ENCODE assay signal across 13 cellular contexts in the genomic region with DNA sequence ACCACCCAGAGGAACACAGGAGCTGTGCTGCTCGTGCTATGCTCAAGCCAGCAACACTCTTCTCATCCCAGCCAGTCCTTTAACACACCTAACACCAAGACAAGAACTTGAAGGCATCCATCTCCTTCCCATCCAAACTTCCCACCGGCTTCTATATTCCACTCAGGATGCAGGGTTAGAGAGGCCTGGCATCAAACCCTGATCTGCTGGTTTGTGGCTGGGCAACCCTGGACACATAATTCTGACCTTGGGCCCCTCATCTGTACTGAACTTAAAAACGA. TPM values are rescaled to one million over a fixed set of nuclear protein-coding genes. Genes with fewer than 3 reads are reported as not detected.
DNase-seq lines count a peak whose midpoint lies in the region; ATAC-seq and TF ChIP-seq lines count a peak whose summit lies in the region.
"Had no signal": no experiment of that assay in that cellular context is flagged by ENCODE, and none has a peak within 500 bp of the region (broad histone marks: within the 10 kb centered on the region; RNA-seq: fewer than 3 reads in every experiment).

No MANE protein-coding gene starts in this region.

- H3K36me3 ChIP-seq in MG63 (peaks cover 54% of the 10 kb centered on the region), breast epithelium (peaks cover 18% of the 10 kb centered on the region), osteoblast (ENCODE audit: insufficient read depth, low read length) (peaks cover 42% of the 10 kb centered on the region), upper lobe of left lung (peaks cover 8 to 42% (median 32%) of the 10 kb centered on the region in 4 donors), H7 (replicated peaks; ENCODE audit: control insufficient read depth, insufficient read depth, low read length) (peaks cover 36% of the 10 kb centered on the region)

- intact Hi-C loops in breast epithelium (cut with DNase I; ENCODE audit: low total_unique reads) = loop anchor here (10.0 kb wide), 1 partner anchor 390 kb away; no protein-coding TSS in a partner anchor

- peaks cover 27% of the 10 kb centered on the region for H3K79me2 ChIP-seq in osteoblast (ENCODE audit: insufficient read depth, low read length)

- TF ChIP-seq POLR2A in breast epithelium (IDR thresholded peaks at IDR 0.05) = no peak
- TF ChIP-seq POLR2A in upper lobe of left lung (IDR thresholded peaks at IDR 0.05) = no peak

- H4K20me1 ChIP-seq in osteoblast (ENCODE audit: insufficient read depth, low read length) = peaks cover 16% of the 10 kb centered on the region

- H3K27me3 ChIP-seq in MG63 (no peaks in the 10 kb centered on the region), breast epithelium (no peaks in the 10 kb centered on the region), osteoblast (ENCODE audit: insufficient read depth, low read length) (no peaks in the 10 kb centered on the region), upper lobe of left lung (no peaks in the 10 kb centered on the region), H7 (ENCODE audit: control insufficient read depth, insufficient read depth, low read length) (no peaks in the 10 kb centered on the region)

- TF ChIP-seq CTCF in breast epithelium (IDR thresholded peaks at IDR 0.05) = no peak
- no peak for TF ChIP-seq CTCF in osteoblast (IDR thresholded peaks at IDR 0.05; ENCODE audit: extremely low read depth, low read depth, low read length)
- TF ChIP-seq CTCF in upper lobe of left lung (IDR thresholded peaks at IDR 0.05) = no peak

- peaks cover 0 to 6% of the 10 kb centered on the region in 2 donors for H3K4me1 ChIP-seq in breast epithelium
- peaks cover 39% of the 10 kb centered on the region for H3K4me1 ChIP-seq in osteoblast (ENCODE audit: insufficient read depth, low read length)
- peaks cover 26 to 54% (median 51%) of the 10 kb centered on the region in 4 donors for H3K4me1 ChIP-seq in upper lobe of left lung

- ATAC-seq in GM21529 (IDR thresholded peaks at IDR 0.05; ENCODE audit: unreplicated experiment) (no peak), upper lobe of left lung (ENCODE audit: low FRiP score in 2 of 2) (no peak), HG03139 (IDR thresholded peaks at IDR 0.05; ENCODE audit: unreplicated experiment) (no peak)

- no peak for DNase-seq in MG63
- DNase-seq in breast epithelium (ENCODE audit: low spot score in 2 of 2) = no peak
- no peak for DNase-seq in osteoblast (ENCODE audit: insufficient read length, low spot score, missing footprints)
- DNase-seq in upper lobe of left lung = no peak
- DNase-seq in H7 = no peak
- DNase-seq: activated CD4-positive, CD25-positive, alpha-beta regulatory T cell; kidney glomerular epithelial cell; NCI-H82 had no signal

- WGBS in upper lobe of left lung, 2 donors = 61 to 72% methylated on average over 3 of the region's 3 CpGs

- H3K27ac ChIP-seq in breast epithelium (peak overlapping the region; percentile 97 to 98), osteoblast (ENCODE audit: low read depth, low read length) (no peak overlapping the region), upper lobe of left lung (peak overlapping the region in 1 of 4 donors; percentile 1)
- H3K27ac ChIP-seq: coronary artery, thoracic aorta had no signal

- no peak overlapping the region for H2AFZ ChIP-seq in osteoblast (ENCODE audit: low read length)

- H3K9me3 ChIP-seq in MG63 (no peaks in the 10 kb centered on the region), breast epithelium (no peaks in the 10 kb centered on the region), osteoblast (ENCODE audit: low read depth, low read length) (no peaks in the 10 kb centered on the region), upper lobe of left lung (no peaks in the 10 kb centered on the region)
- H3K9me3 ChIP-seq: thoracic aorta had no signal

- H3K4me3 ChIP-seq in GM08714 (ENCODE audit: low read length) = peak overlapping the region; percentile 87
- H3K4me3 ChIP-seq in MG63 = peak overlapping the region; percentile 88
- H3K4me3 ChIP-seq in breast epithelium = peak overlapping the region in 1 of 3 donors; percentile 76
- peak overlapping the region; percentile 83 for H3K4me3 ChIP-seq in osteoblast (ENCODE audit: insufficient read depth, low read length)
- peak overlapping the region in 1 of 4 donors; percentile 63 for H3K4me3 ChIP-seq in upper lobe of left lung
- no peak overlapping the region for H3K4me3 ChIP-seq in H7 (ENCODE audit: insufficient read depth, low read depth, low read length)
- H3K4me3 ChIP-seq: thoracic aorta had no signal

- no peak for TF ChIP-seq EP300 in upper lobe of left lung (IDR thresholded peaks at IDR 0.05)

- H3K4me2 ChIP-seq in osteoblast (ENCODE audit: insufficient read depth, low read length) = peak overlapping the region; percentile 91

RNA-seq across cellular contexts. Expression of a gene that starts 5.6 kb away (rescaled TPM):
- total RNA-seq in MG63 (2014; rRNA removed; shearing (Covaris generic); ENCODE audit: low replicate concordance) = 0.03 TPM in 1 of 2 replicates, not detected in the other
- total RNA-seq in breast epithelium = 1 to 10 TPM; 2.0 to 2.9 (median 2.2) TPM
- 0.29 and 0.36 TPM in 2 replicates for total RNA-seq in osteoblast
- total RNA-seq in upper lobe of left lung = 10 to 100 TPM; 19.7 to 51.3 (median 38.0) TPM
- total RNA-seq in H7 (2014; rRNA removed; shearing (Covaris generic)) = not detected in 2 replicates

RNA-seq across cellular contexts. Expression of a gene that starts 15.6 kb away (rescaled TPM):
- total RNA-seq in MG63 (2014; rRNA removed; shearing (Covaris generic); ENCODE audit: low replicate concordance) = 43.2 and 50.6 TPM in 2 replicates
- total RNA-seq in breast epithelium (10 to 100 TPM; 32.3 to 45.3 (median 35.4) TPM), osteoblast (41.8 and 42.3 TPM in 2 replicates), upper lobe of left lung (10 to 100 TPM; 30.9 to 63.9 (median 46.8) TPM)
- 42.4 and 43.9 TPM in 2 replicates for total RNA-seq in H7 (2014; rRNA removed; shearing (Covaris generic))

Comparison
In these comparisons a context has a peak if more than half of its experiments do, and no peak if none do; other contexts are left out.
1. RNA of a gene that starts 5.6 kb away (total RNA-seq): 19.7 to 51.3 TPM in upper lobe of left lung; 2.0 to 2.9 TPM in breast epithelium, 0.29 to 0.36 TPM in osteoblast, 0.03 TPM in MG63 and not detected in H7; every median in the first group is over 4 times any median in the second.